8 cellular contexts compared by ENCODE assay signal in genomic region chr6:7148100-7148822, GRCh38. TPM values are rescaled to one million over a fixed set of nuclear protein-coding genes. Genes with fewer than 3 reads are reported as not detected.
DNase-seq lines count a peak whose midpoint lies in the region; ATAC-seq and TF ChIP-seq lines count a peak whose summit lies in the region.

No MANE protein-coding gene starts in this region.

- H3K27ac ChIP-seq in body of pancreas, result peak overlapping the region in 3 of 4 donors; percentile 88 to 99 (median 90)
- peak overlapping the region; percentile 79 for H3K27ac ChIP-seq in muscle layer of duodenum (ENCODE audit: low read length)
- H3K27ac ChIP-seq in Peyer's patch, result no peak overlapping the region

- H3K36me3 ChIP-seq in body of pancreas (replicated peaks in 1 of 2; ENCODE audit: insufficient read depth in 1 of 2, low read depth in 2 of 2) (no peaks in the 10 kb centered on the region), muscle layer of duodenum (ENCODE audit: control insufficient read depth in 1 of 2, insufficient read depth in 2 of 2, low read length in 2 of 2) (no peaks in the 10 kb centered on the region), Peyer's patch (no peaks in the 10 kb centered on the region)

- TF ChIP-seq POLR2A in body of pancreas (IDR thresholded peaks at IDR 0.05), result no peak
- TF ChIP-seq POLR2A in Peyer's patch (IDR thresholded peaks at IDR 0.05), result no peak

- H3K4me3 ChIP-seq in body of pancreas (no peak overlapping the region), muscle layer of duodenum (ENCODE audit: low read depth in 1 of 2, low read length in 2 of 2) (no peak overlapping the region), Peyer's patch (no peak overlapping the region)

- TF ChIP-seq CTCF in body of pancreas (IDR thresholded peaks at IDR 0.05) (no peak), Peyer's patch (IDR thresholded peaks at IDR 0.05) (no peak)

- intact Hi-C loops in body of pancreas (cut with DNase I), result no loop called here

- H3K9me3 ChIP-seq in body of pancreas (no peaks in the 10 kb centered on the region), muscle layer of duodenum (ENCODE audit: control insufficient read depth in 1 of 2, low read length in 2 of 2) (no peaks in the 10 kb centered on the region), Peyer's patch (no peaks in the 10 kb centered on the region)

- DNase-seq in AG08396 (ENCODE audit: low spot score), result peak; percentile 63
- DNase-seq in HPDE6-E6E7 (ENCODE audit: extremely low spot score), result peak; percentile 80
- DNase-seq in body of pancreas, result no peak
- no peak for DNase-seq in Peyer's patch
- DNase-seq in cerebellar nuclear complex (lab: John Stamatoyannopoulos, UW), result no peak
- DNase-seq in NCI-H69 (lab: John Stamatoyannopoulos, UW), result no peak

- H3K4me1 ChIP-seq in body of pancreas (peaks cover 88% of the 10 kb centered on the region), muscle layer of duodenum (ENCODE audit: control insufficient read depth in 1 of 2, insufficient read depth in 2 of 2, low read length in 2 of 2) (peaks cover 34 to 55% of the 10 kb centered on the region in 2 donors), Peyer's patch (peaks cover 3 to 65% (median 6%) of the 10 kb centered on the region in 4 donors)

- 69 to 77% methylated on average over 5 of the region's 5 CpGs for WGBS in body of pancreas, 2 donors

- ATAC-seq in body of pancreas (no peak), HG03457 (IDR thresholded peaks at IDR 0.05; ENCODE audit: unreplicated experiment) (no peak)

- H3K27me3 ChIP-seq in body of pancreas (no peaks in the 10 kb centered on the region), muscle layer of duodenum (ENCODE audit: low read depth, low read length) (no peaks in the 10 kb centered on the region), Peyer's patch (no peaks in the 10 kb centered on the region)

RNA-seq across cellular contexts. Expression of gene RREB1, which starts 40.5 kb away (rescaled TPM):
- total RNA-seq in body of pancreas (10 to 100 TPM; 33.5 to 44.8 TPM), Peyer's patch (100 to 1,000 TPM in 3 of 4 donors, 10 to 100 TPM in 1; 65.0 to 118 (median 113) TPM)

Comparison
In these comparisons a context has a peak if more than half of its experiments do, and no peak if none do; other contexts are left out.
1. DNase-seq: peak in AG08396 (single experiment) and HPDE6-E6E7 (single experiment); none in body of pancreas (0 of 4), Peyer's patch (0 of 3), cerebellar nuclear complex (0 of 2) and NCI-H69 (single experiment).
2. H3K27ac ChIP-seq: peak in body of pancreas (3 of 4) and muscle layer of duodenum (single experiment); none in Peyer's patch (0 of 4).